Comparison of ENCODE assay signal across 12 cellular contexts in the genomic region with DNA sequence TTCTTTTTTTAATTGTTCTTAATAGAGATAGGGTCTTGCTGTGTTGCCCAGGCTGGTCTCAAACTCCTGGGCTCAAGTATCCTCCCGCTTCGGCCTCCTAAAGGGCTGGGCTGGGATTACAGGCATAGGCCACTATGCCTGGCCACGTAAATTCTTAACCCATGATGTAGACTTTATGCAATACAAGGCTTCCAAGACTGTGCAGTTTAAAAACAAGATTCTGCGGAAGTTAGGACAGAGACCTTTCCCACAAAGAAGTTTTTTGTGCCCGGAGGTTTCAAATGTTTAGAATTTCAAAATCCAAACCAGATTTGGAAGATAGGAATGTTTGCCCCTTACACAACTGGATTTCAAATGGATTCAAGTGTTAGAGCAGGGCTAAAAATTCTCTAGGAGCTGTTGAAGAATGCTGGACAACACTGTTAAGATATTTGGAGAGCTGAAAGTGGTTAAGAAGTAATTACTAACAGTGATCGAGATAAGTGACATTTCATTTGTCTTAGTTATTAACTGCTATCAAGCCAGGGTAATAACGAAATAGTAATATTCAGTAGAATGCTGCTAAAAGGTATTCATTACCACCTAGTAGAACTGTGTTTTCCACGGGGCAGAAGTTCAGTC. TPM values are rescaled to one million over a fixed set of nuclear protein-coding genes. Genes with fewer than 3 reads are reported as not detected.
DNase-seq lines count a peak whose midpoint lies in the region; ATAC-seq and TF ChIP-seq lines count a peak whose summit lies in the region.
"Had no signal": no experiment of that assay in that cellular context is flagged by ENCODE, and none has a peak within 500 bp of the region (broad histone marks: within the 10 kb centered on the region; RNA-seq: fewer than 3 reads in every experiment).

No MANE protein-coding gene starts in this region.

- CTCF ChIA-PET in CD8-positive, alpha-beta T cell (lab: Charles Lee) = no interaction called here

- H3K4me2 ChIP-seq in GM23248 (ENCODE audit: unreplicated experiment) = no peak overlapping the region

- no peak overlapping the region for H3K4me3 ChIP-seq in CD8-positive, alpha-beta T cell (ENCODE audit: low read depth, low read length)
- no peak overlapping the region for H3K4me3 ChIP-seq in GM23248
- H3K4me3 ChIP-seq in uterus = no peak overlapping the region

- POLR2A ChIA-PET in CD8-positive, alpha-beta T cell (lab: Charles Lee) = interaction anchor here (1.3 kb wide), 2 partner anchors 15 to 44 kb away, joined by 3 to 5 read pairs; no protein-coding TSS in a partner anchor

- no peak for DNase-seq in CD8-positive, alpha-beta T cell
- DNase-seq in GM23248 (peak; percentile 55), NCI-H526 treated with DMSO at 0.1 percent for 48 hours (lab: John Stamatoyannopoulos, UW) (no peak), epidermal melanocyte (ENCODE audit: insufficient read length, low spot score) (no peak), uterus (no peak)
- DNase-seq in activated naive CD8-positive, alpha-beta T cell treated with anti-CD3 and anti-CD28 coated beads for 36 hours = no peak
- DNase-seq in natural killer cell treated with Interleukin-12 subunit alpha and Interleukin-12 subunit beta and Interleukin-15 and Interleukin-18, amount 100 ng/mL, for 72 hours (ENCODE audit: low spot score) = no peak
- DNase-seq: activated gamma-delta T cell; left cardiac atrium; RPMI8226; stimulated activated CD8-positive, alpha-beta memory T cell treated with anti-CD3 and anti-CD28 coated beads, Interleukin-4, amount 100 ng/mL, for 48 hours had no signal

- H3K27ac Mint-ChIP-seq in CD8-positive, alpha-beta T cell = peak overlapping the region; percentile 88
- H3K27ac Mint-ChIP-seq in activated naive CD8-positive, alpha-beta T cell treated with anti-CD3 and anti-CD28 coated beads for 36 hours = peak overlapping the region; percentile 93
- peak overlapping the region; percentile 98 to 99 for H3K27ac Mint-ChIP-seq in natural killer cell treated with Interleukin-12 subunit alpha and Interleukin-12 subunit beta and Interleukin-15 and Interleukin-18, amount 100 ng/mL, for 72 hours

- no peaks in the 10 kb centered on the region for H3K9me2 ChIP-seq in GM23248 (ENCODE audit: insufficient read depth)

- peaks cover 81% of the 10 kb centered on the region for H3K4me1 ChIP-seq in CD8-positive, alpha-beta T cell (ENCODE audit: insufficient read depth, low read length)
- H3K4me1 ChIP-seq in GM23248 (ENCODE audit: insufficient read depth) = peaks cover 29% of the 10 kb centered on the region
- no peaks in the 10 kb centered on the region for H3K4me1 ChIP-seq in uterus

- H3K36me3 Mint-ChIP-seq in CD8-positive, alpha-beta T cell = peaks cover 47% of the 10 kb centered on the region
- peaks cover 72% of the 10 kb centered on the region for H3K36me3 Mint-ChIP-seq in activated naive CD8-positive, alpha-beta T cell treated with anti-CD3 and anti-CD28 coated beads for 36 hours
- H3K36me3 Mint-ChIP-seq in natural killer cell treated with Interleukin-12 subunit alpha and Interleukin-12 subunit beta and Interleukin-15 and Interleukin-18, amount 100 ng/mL, for 72 hours = peaks cover 22% of the 10 kb centered on the region

- H3K9me3 ChIP-seq in CD8-positive, alpha-beta T cell (ENCODE audit: low read length) = no peaks in the 10 kb centered on the region
- H3K9me3 ChIP-seq in GM23248 (ENCODE audit: low read depth) (no peaks in the 10 kb centered on the region), uterus (no peaks in the 10 kb centered on the region)

- TF ChIP-seq CTCF in CD8-positive, alpha-beta T cell (IDR thresholded peaks at IDR 0.05) = no peak
- TF ChIP-seq CTCF in uterus (IDR thresholded peaks at IDR 0.05) = no peak

- no peak overlapping the region for H2AFZ ChIP-seq in GM23248

- H3K27me3 Mint-ChIP-seq in CD8-positive, alpha-beta T cell (ENCODE audit: low read depth) = no peaks in the 10 kb centered on the region
- no peaks in the 10 kb centered on the region for H3K27me3 Mint-ChIP-seq in activated naive CD8-positive, alpha-beta T cell treated with anti-CD3 and anti-CD28 coated beads for 36 hours
- no peaks in the 10 kb centered on the region for H3K27me3 Mint-ChIP-seq in natural killer cell treated with Interleukin-12 subunit alpha and Interleukin-12 subunit beta and Interleukin-15 and Interleukin-18, amount 100 ng/mL, for 72 hours

- H3K27me3 ChIP-seq in CD8-positive, alpha-beta T cell (ENCODE audit: insufficient read depth, low read length) = no peaks in the 10 kb centered on the region
- H3K27me3 ChIP-seq in GM23248 (replicated peaks; ENCODE audit: insufficient read depth) (no peaks in the 10 kb centered on the region), uterus (no peaks in the 10 kb centered on the region)

- no peak overlapping the region for H3K27ac ChIP-seq in CD8-positive, alpha-beta T cell (ENCODE audit: low read depth, low read length)
- H3K27ac ChIP-seq in GM23248 (peak overlapping the region; percentile 13; the same call in 1 of the 2 replicates), uterus (no peak overlapping the region)

- no peak for TF ChIP-seq POLR2A in uterus (IDR thresholded peaks at IDR 0.05)

- H4K20me1 ChIP-seq in GM23248 (ENCODE audit: insufficient read depth) = no peaks in the 10 kb centered on the region

- peaks cover 12% of the 10 kb centered on the region; the same call in 1 of the 2 replicates for H3F3A ChIP-seq in GM23248 (ENCODE audit: insufficient read depth)

- 68 to 74% methylated on average over 8 of the region's 8 CpGs for WGBS in GM23248 (ENCODE audit: low coverage in 1 of 2, low lambda C conversion rate in 2 of 2, missing lambda C conversion rate in 2 of 2), 2 experiments

- no peak overlapping the region for H3K9ac ChIP-seq in GM23248

- peaks cover 85% of the 10 kb centered on the region for H3K4me1 Mint-ChIP-seq in CD8-positive, alpha-beta T cell (ENCODE audit: low read depth)
- peaks cover 78% of the 10 kb centered on the region for H3K4me1 Mint-ChIP-seq in activated naive CD8-positive, alpha-beta T cell treated with anti-CD3 and anti-CD28 coated beads for 36 hours
- peaks cover 63 to 79% of the 10 kb centered on the region in 2 donors for H3K4me1 Mint-ChIP-seq in natural killer cell treated with Interleukin-12 subunit alpha and Interleukin-12 subunit beta and Interleukin-15 and Interleukin-18, amount 100 ng/mL, for 72 hours (ENCODE audit: low read depth in 2 of 2)

- H3K79me2 ChIP-seq in GM23248 (ENCODE audit: insufficient read depth) = peaks cover 97% of the 10 kb centered on the region

- H3K9me3 Mint-ChIP-seq in CD8-positive, alpha-beta T cell = peaks cover 2% of the 10 kb centered on the region
- peaks cover 14% of the 10 kb centered on the region for H3K9me3 Mint-ChIP-seq in activated naive CD8-positive, alpha-beta T cell treated with anti-CD3 and anti-CD28 coated beads for 36 hours
- peaks cover 10% of the 10 kb centered on the region for H3K9me3 Mint-ChIP-seq in natural killer cell treated with Interleukin-12 subunit alpha and Interleukin-12 subunit beta and Interleukin-15 and Interleukin-18, amount 100 ng/mL, for 72 hours

- intact Hi-C loops in CD8-positive, alpha-beta T cell (cut with DNase I, micrococcal nuclease) = loop anchor here (5.0 to 10.0 kb wide), 2 partner anchors 239 to 712 kb away; partner anchors contain the start of gene MASTL (in 1 of the 2)
- intact Hi-C loops in uterus (cut with DNase I; ENCODE audit: low total_unique reads) = no loop called here

- no peaks in the 10 kb centered on the region for H3K36me3 ChIP-seq in CD8-positive, alpha-beta T cell (ENCODE audit: insufficient read depth, low read length)
- H3K36me3 ChIP-seq in GM23248 (ENCODE audit: low read depth) = no peaks in the 10 kb centered on the region
- no peaks in the 10 kb centered on the region for H3K36me3 ChIP-seq in uterus

- ATAC-seq in CD8-positive, alpha-beta T cell = no peak
- no peak for ATAC-seq in natural killer cell treated with Interleukin-12 subunit alpha and Interleukin-12 subunit beta and Interleukin-15 and Interleukin-18, amount 100 ng/mL, for 72 hours

- peak overlapping the region; percentile 30 for H3K4me3 Mint-ChIP-seq in CD8-positive, alpha-beta T cell
- H3K4me3 Mint-ChIP-seq in activated naive CD8-positive, alpha-beta T cell treated with anti-CD3 and anti-CD28 coated beads for 36 hours = no peak overlapping the region
- peak overlapping the region; percentile 96 for H3K4me3 Mint-ChIP-seq in natural killer cell treated with Interleukin-12 subunit alpha and Interleukin-12 subunit beta and Interleukin-15 and Interleukin-18, amount 100 ng/mL, for 72 hours

- in situ Hi-C loops in GM23248 (cut with MboI) = no loop called here

RNA-seq across cellular contexts. Expression of gene APBB1IP, which starts 7.4 kb away (rescaled TPM):
- 10 to 100 TPM; 36.4 to 36.8 TPM for total RNA-seq in CD8-positive, alpha-beta T cell
- total RNA-seq in GM23248 (2014; rRNA removed; shearing (Covaris generic)) = 7.3 and 9.4 TPM in 2 replicates
- polyA plus RNA-seq in GM23248 (2016; fragmentation: Nextera tagmentation; extraction: Ambion mirVana) = 25.0 and 25.1 TPM in 2 replicates
- 10 to 100 TPM; 66.3 to 68.0 TPM for total RNA-seq in activated naive CD8-positive, alpha-beta T cell treated with anti-CD3 and anti-CD28 coated beads for 36 hours
- 10 to 100 TPM; 42.2 to 58.0 TPM for total RNA-seq in natural killer cell treated with Interleukin-12 subunit alpha and Interleukin-12 subunit beta and Interleukin-15 and Interleukin-18, amount 100 ng/mL, for 72 hours
- total RNA-seq in uterus = 1 to 10 TPM in 3 of 4 donors, not detected in 1; 1.2 to 2.4 (median 1.9) TPM
- total RNA-seq: chondrocyte had no signal
